In the genomic region with DNA sequence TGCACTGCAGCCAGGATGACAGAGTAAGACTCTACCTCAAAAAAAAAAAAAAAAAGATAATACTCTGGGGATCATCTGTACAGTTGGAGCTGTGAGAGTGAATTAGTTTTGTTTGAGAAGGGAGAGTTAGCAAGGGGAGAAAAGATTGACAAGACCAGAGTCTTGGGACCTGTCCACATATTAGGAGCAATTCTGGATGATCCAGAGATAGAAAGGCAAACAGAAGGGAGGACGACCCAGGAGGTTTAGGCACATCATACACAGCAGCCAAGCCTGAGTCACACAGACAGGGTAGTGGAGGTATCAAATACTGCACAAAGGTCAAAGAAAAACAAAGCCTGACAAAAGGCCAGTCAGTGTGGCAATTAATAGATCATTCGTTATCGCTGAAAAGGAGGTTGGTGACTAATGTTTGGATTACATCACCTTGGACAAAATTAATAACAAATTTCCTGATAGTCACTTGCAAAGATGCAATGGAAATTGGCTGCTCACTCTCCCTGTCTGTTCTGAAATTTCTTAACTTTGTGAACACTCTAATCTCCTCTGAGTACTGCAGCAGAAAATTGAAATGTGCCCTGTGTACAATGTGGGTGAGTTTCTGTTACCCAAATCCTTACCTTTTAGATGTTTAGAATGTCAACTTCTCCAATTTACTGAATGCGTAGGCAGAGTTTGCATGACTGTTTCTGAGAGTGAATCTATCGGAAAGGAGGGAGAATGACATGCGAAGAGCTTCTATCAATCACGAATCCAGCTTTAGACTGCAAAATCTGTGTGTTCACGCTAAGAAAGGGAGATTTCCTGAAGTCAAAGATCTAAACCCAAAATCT, we compare ENCODE assay signal across 9 cellular contexts.
A peak's percentile ranks its signal among the peaks of the same experiment; 100 is the strongest.
DNase-seq lines count a peak whose midpoint lies in the region; ATAC-seq and TF ChIP-seq lines count a peak whose summit lies in the region.
"Had no signal": no experiment of that assay in that cellular context is flagged by ENCODE, and none has a peak within 500 bp of the region (broad histone marks: within the 10 kb centered on the region; RNA-seq: fewer than 3 reads in every experiment).

No MANE protein-coding gene starts in this region.

- H4K20me1 ChIP-seq in SK-N-SH (ENCODE audit: insufficient read depth) = no peaks in the 10 kb centered on the region

- H3K4me3 Mint-ChIP-seq in natural killer cell treated with Interleukin-12 subunit alpha and Interleukin-12 subunit beta and Interleukin-15 and Interleukin-18, amount 100 ng/mL, for 72 hours = no peak overlapping the region

- ATAC-seq in SK-N-SH treated with all-trans-retinoic acid at 6 μM for 48 hours (no peak), GM21360 (IDR thresholded peaks at IDR 0.05; ENCODE audit: unreplicated experiment) (no peak), HG03342 (IDR thresholded peaks at IDR 0.05; ENCODE audit: unreplicated experiment) (no peak)
- no peak for ATAC-seq in natural killer cell treated with Interleukin-12 subunit alpha and Interleukin-12 subunit beta and Interleukin-15 and Interleukin-18, amount 100 ng/mL, for 72 hours

- TF ChIP-seq CTCF in SK-N-SH (IDR thresholded peaks at IDR 0.05) = no peak
- TF ChIP-seq CTCF in fibroblast of villous mesenchyme (IDR thresholded peaks at IDR 0.05; ENCODE audit: insufficient read depth, low read depth, low read length) = no peak

- no peaks in the 10 kb centered on the region for H3K36me3 Mint-ChIP-seq in natural killer cell treated with Interleukin-12 subunit alpha and Interleukin-12 subunit beta and Interleukin-15 and Interleukin-18, amount 100 ng/mL, for 72 hours

- H3K27ac Mint-ChIP-seq in natural killer cell treated with Interleukin-12 subunit alpha and Interleukin-12 subunit beta and Interleukin-15 and Interleukin-18, amount 100 ng/mL, for 72 hours = no peak overlapping the region

- no peak for TF ChIP-seq RAD21 in SK-N-SH (IDR thresholded peaks at IDR 0.05; ENCODE audit: low read length)

- no peaks in the 10 kb centered on the region for H3K4me1 Mint-ChIP-seq in natural killer cell treated with Interleukin-12 subunit alpha and Interleukin-12 subunit beta and Interleukin-15 and Interleukin-18, amount 100 ng/mL, for 72 hours (ENCODE audit: low read depth in 2 of 2)

- H3K27ac ChIP-seq in SK-N-SH (ENCODE audit: low read depth in 2 of 2, low read length in 1 of 2) = no peak overlapping the region

- CTCF ChIA-PET in SK-N-SH (lab: Yijun Ruan, JAX) = no interaction called here

- H3K9me2 ChIP-seq in SK-N-SH = no peaks in the 10 kb centered on the region

- H3K9ac ChIP-seq in SK-N-SH = no peak overlapping the region

- no peak overlapping the region for H2AFZ ChIP-seq in SK-N-SH (ENCODE audit: low read depth)

- H3K4me3 ChIP-seq in SK-N-SH (ENCODE audit: low read depth in 2 of 2, low read length in 1 of 2) (no peak overlapping the region), fibroblast of villous mesenchyme (ENCODE audit: low read depth, low read length) (no peak overlapping the region)

- H3K27me3 Mint-ChIP-seq in natural killer cell treated with Interleukin-12 subunit alpha and Interleukin-12 subunit beta and Interleukin-15 and Interleukin-18, amount 100 ng/mL, for 72 hours = peaks cover 14 to 16% of the 10 kb centered on the region in 2 donors

- no peak for DNase-seq in SK-N-SH
- peak; percentile 40 for DNase-seq in SW480 (ENCODE audit: low spot score)
- peak; percentile 14 for DNase-seq in fibroblast of villous mesenchyme (ENCODE audit: low read depth)
- peak; percentile 54 for DNase-seq in stimulated activated CD4-positive, alpha-beta T cell treated with anti-CD3 and anti-CD28 coated beads, Interleukin-1b, Interleukin-23, amount 100 ng/mL, for 48 hours
- no peak for DNase-seq in natural killer cell treated with Interleukin-12 subunit alpha and Interleukin-12 subunit beta and Interleukin-15 and Interleukin-18, amount 100 ng/mL, for 72 hours (ENCODE audit: low spot score)
- DNase-seq: 8988T had no signal

- no peaks in the 10 kb centered on the region for H3K27me3 ChIP-seq in SK-N-SH (ENCODE audit: insufficient read depth)

- POLR2A ChIA-PET in SK-N-SH (lab: Yijun Ruan, JAX) = no interaction called here

- H3K4me2 ChIP-seq in SK-N-SH = no peak overlapping the region

- H3K79me2 ChIP-seq in SK-N-SH (ENCODE audit: insufficient read depth) = no peaks in the 10 kb centered on the region

- H3K36me3 ChIP-seq in SK-N-SH (replicated peaks in 1 of 2; ENCODE audit: control insufficient read depth in 1 of 2, insufficient read depth in 2 of 2, low read length in 1 of 2) = no peaks in the 10 kb centered on the region

- H3K9me3 Mint-ChIP-seq in natural killer cell treated with Interleukin-12 subunit alpha and Interleukin-12 subunit beta and Interleukin-15 and Interleukin-18, amount 100 ng/mL, for 72 hours = peaks cover 5% of the 10 kb centered on the region

- WGBS in SK-N-SH (ENCODE audit: low lambda C conversion rate) = 52% methylated on average over 8 of the region's 8 CpGs

- TF ChIP-seq EP300 in SK-N-SH (IDR thresholded peaks at IDR 0.05; ENCODE audit: borderline replicate concordance in 1 of 2, low read depth in 1 of 2, low read length in 1 of 2) = no peak

- peaks cover 0 to 9% of the 10 kb centered on the region in 2 experiments; a peak in 3 of 4 replicates for H3K4me1 ChIP-seq in SK-N-SH (ENCODE audit: control insufficient read depth in 1 of 2, insufficient read depth in 2 of 2, low read depth in 1 of 2, low read length in 1 of 2)

- no peaks in the 10 kb centered on the region for H3F3A ChIP-seq in SK-N-SH (replicated peaks; ENCODE audit: insufficient read depth)

- H3K9me3 ChIP-seq in SK-N-SH = no peaks in the 10 kb centered on the region

TF ChIP-seq in SK-N-SH treated with all-trans-retinoic acid at 6 μM for 48 hours, 23 proteins besides CTCF, POLR2A, EP300 and RAD21:
- TF ChIP-seq ISL1 (CRISPR knock-in tag; IDR thresholded peaks at IDR 0.05) (peak; percentile 55), OSR1 (CRISPR knock-in tag; IDR thresholded peaks at IDR 0.05) (no peak), ZFP3 (CRISPR knock-in tag; IDR thresholded peaks at IDR 0.05) (0 out of 2 replicates have a peak, but pooled peaks have one; percentile 19), CREB5 (CRISPR knock-in tag; IDR thresholded peaks at IDR 0.05; ENCODE audit: low read depth) (peak; percentile 55; the same call in 1 of the 2 replicates)

TF ChIP-seq in SK-N-SH, 30 proteins besides CTCF, POLR2A, EP300 and RAD21:
- TF ChIP-seq SMC3 (IDR thresholded peaks at IDR 0.05; ENCODE audit: low read depth, low read length) (no peak), FOSL2 (IDR thresholded peaks at IDR 0.05; ENCODE audit: borderline replicate concordance, low read depth) (no peak), NRF1 (IDR thresholded peaks at IDR 0.05; ENCODE audit: low read depth, low read length) (no peak), TAF1 (IDR thresholded peaks at IDR 0.05; ENCODE audit: borderline replicate concordance, low read depth, low read length) (no peak), RCOR1 (IDR thresholded peaks at IDR 0.05; ENCODE audit: low read length) (no peak), FOXM1 (IDR thresholded peaks at IDR 0.05; ENCODE audit: low read depth) (no peak), JUND (IDR thresholded peaks at IDR 0.05) (no peak), NFIC (IDR thresholded peaks at IDR 0.05; ENCODE audit: borderline replicate concordance) (no peak), YY1 (IDR thresholded peaks at IDR 0.05; ENCODE audit: low read depth) (no peak), PBX3 (IDR thresholded peaks at IDR 0.05) (no peak), RXRA (IDR thresholded peaks at IDR 0.05; ENCODE audit: borderline replicate concordance, low read depth) (no peak), MEF2A (IDR thresholded peaks at IDR 0.05; ENCODE audit: borderline replicate concordance, low read depth) (no peak), EZH2phosphoT487 (IDR thresholded peaks at IDR 0.05; ENCODE audit: borderline replicate concordance, low read depth) (no peak), GATA2 (CRISPR knock-in tag; IDR thresholded peaks at IDR 0.05) (no peak)

Comparison
In these comparisons a context has a peak if more than half of its experiments do, and no peak if none do; other contexts are left out.
1. DNase-seq: peak in SW480 (single experiment), fibroblast of villous mesenchyme (single experiment) and stimulated activated CD4-positive, alpha-beta T cell treated with anti-CD3 and anti-CD28 coated beads, Interleukin-1b, Interleukin-23, amount 100 ng/mL, for 48 hours (single experiment); none in SK-N-SH (single experiment) and natural killer cell treated with Interleukin-12 subunit alpha and Interleukin-12 subunit beta and Interleukin-15 and Interleukin-18, amount 100 ng/mL, for 72 hours (single experiment).